8 cellular contexts compared by ENCODE assay signal in the genomic region with DNA sequence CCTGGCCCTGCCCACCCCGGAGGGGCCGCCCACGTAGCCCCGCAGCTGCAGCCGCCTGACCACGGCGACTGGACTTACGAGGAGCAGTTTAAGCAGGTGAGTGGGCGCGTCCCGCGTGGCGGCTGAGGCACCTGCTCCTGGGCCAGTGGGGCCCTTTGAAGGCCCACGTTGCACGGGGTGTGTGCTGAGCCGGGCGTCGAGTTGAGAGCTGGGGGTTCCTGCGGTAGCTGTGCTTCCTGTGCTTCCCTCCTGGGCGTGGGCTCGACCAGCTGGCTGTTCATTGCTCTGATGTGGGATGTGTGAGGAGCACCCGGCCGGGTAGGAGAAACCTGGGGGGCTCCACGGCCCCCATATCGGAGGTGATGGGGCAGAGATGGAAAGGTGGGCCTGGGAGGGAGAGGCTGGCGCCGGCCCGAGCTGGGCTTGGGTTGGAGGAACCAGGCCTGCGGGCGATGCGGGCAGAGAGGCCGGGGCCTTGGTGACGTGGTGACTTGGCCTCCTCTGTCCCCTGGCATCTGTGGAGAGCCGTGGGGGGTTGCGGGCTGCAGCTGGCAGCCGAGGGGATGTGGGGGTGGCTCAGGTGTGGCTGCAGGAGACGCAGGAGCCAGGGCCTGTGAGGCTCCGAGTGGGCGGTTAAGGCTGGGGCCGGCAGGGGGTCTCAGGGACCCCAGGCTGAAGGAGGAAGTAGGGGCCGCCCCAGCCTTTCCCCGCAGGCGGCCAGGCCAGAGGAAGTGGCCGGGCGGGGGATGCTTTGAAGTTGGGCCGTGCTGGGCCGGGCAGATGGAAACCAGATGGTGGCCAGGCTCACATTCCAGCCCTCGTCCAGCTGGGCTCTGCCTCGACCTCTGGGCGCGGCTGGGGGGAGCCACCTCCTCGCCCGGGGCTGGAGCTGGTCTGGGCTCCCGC. TPM values are rescaled to one million over a fixed set of nuclear protein-coding genes. Genes with fewer than 3 reads are reported as not detected.
DNase-seq lines count a peak whose midpoint lies in the region; ATAC-seq and TF ChIP-seq lines count a peak whose summit lies in the region.

No MANE protein-coding gene starts in this region.

- H3K36me3 ChIP-seq in H7 (replicated peaks; ENCODE audit: control insufficient read depth, insufficient read depth, low read length) (peaks cover 4% of the 10 kb centered on the region), parathyroid adenoma (ENCODE audit: control insufficient read depth, insufficient read depth, low read length) (no peaks in the 10 kb centered on the region)

- peak overlapping the region; percentile 93 for H3K27ac ChIP-seq in parathyroid adenoma

- H3K4me1 ChIP-seq in parathyroid adenoma: peaks cover 44% of the 10 kb centered on the region

- peak; percentile 51 to 62 for ATAC-seq in activated T-cell treated with anti-CD3 and anti-CD28 coated beads, Interleukin-2, amount 50 U/mL, for 4 hours
- ATAC-seq in GM18873 (IDR thresholded peaks at IDR 0.05; ENCODE audit: low FRiP score, unreplicated experiment) (no peak), HG03521 (IDR thresholded peaks at IDR 0.05; ENCODE audit: unreplicated experiment) (no peak)

- H3K27me3 ChIP-seq in H7 (ENCODE audit: control insufficient read depth, insufficient read depth, low read length) (no peaks in the 10 kb centered on the region), parathyroid adenoma (ENCODE audit: control insufficient read depth, insufficient read depth, low read length) (no peaks in the 10 kb centered on the region)

- H3K4me1 Mint-ChIP-seq in activated T-cell treated with anti-CD3 and anti-CD28 coated beads, Interleukin-2, amount 50 U/mL, for 4 hours (ENCODE audit: low read depth): peaks cover 20% of the 10 kb centered on the region

- peak overlapping the region; percentile 79 for H2AFZ ChIP-seq in parathyroid adenoma

- H3K4me3 Mint-ChIP-seq in activated T-cell treated with anti-CD3 and anti-CD28 coated beads, Interleukin-2, amount 50 U/mL, for 4 hours: peak overlapping the region; percentile 67

- no peak overlapping the region for H3K9ac ChIP-seq in parathyroid adenoma

- H3K79me2 ChIP-seq in parathyroid adenoma: peaks cover 10% of the 10 kb centered on the region

- no peak overlapping the region for H3K4me3 ChIP-seq in H7 (ENCODE audit: insufficient read depth, low read depth, low read length)
- H3K4me3 ChIP-seq in parathyroid adenoma (ENCODE audit: low read depth, low read length): no peak overlapping the region

- H3K9me3 Mint-ChIP-seq in activated T-cell treated with anti-CD3 and anti-CD28 coated beads, Interleukin-2, amount 50 U/mL, for 4 hours: no peaks in the 10 kb centered on the region

- DNase-seq in A172 (ENCODE audit: low spot score) (peak; percentile 94), H7 (peak; percentile 91), fibroblast of peridontal ligament (ENCODE audit: extremely low read depth) (peak; percentile 89), GOT3 (lab: John Stamatoyannopoulos, UW) (no peak)
- DNase-seq in activated T-cell treated with anti-CD3 and anti-CD28 coated beads, Interleukin-2, amount 50 U/mL, for 4 hours: peak; percentile 31

- H3K27me3 Mint-ChIP-seq in activated T-cell treated with anti-CD3 and anti-CD28 coated beads, Interleukin-2, amount 50 U/mL, for 4 hours (ENCODE audit: low read depth): no peaks in the 10 kb centered on the region

- no peak overlapping the region for H3K4me2 ChIP-seq in parathyroid adenoma (ENCODE audit: low read length)

- no peaks in the 10 kb centered on the region for H3K9me3 ChIP-seq in parathyroid adenoma (ENCODE audit: control insufficient read depth, low read length)

- TF ChIP-seq CTCF in parathyroid adenoma (IDR thresholded peaks at IDR 0.05): peak; percentile 11

- no peaks in the 10 kb centered on the region for H3K36me3 Mint-ChIP-seq in activated T-cell treated with anti-CD3 and anti-CD28 coated beads, Interleukin-2, amount 50 U/mL, for 4 hours (ENCODE audit: insufficient read depth)

RNA-seq across cellular contexts. Expression of a gene that starts 7.1 kb away (rescaled TPM):
- 2.4 and 4.4 TPM in 2 replicates for total RNA-seq in A172 (2014; rRNA removed; shearing (Covaris generic))
- 85.4 and 92.6 TPM in 2 replicates for total RNA-seq in H7 (2014; rRNA removed; shearing (Covaris generic))
- 10 to 100 TPM in 1 of 3 donors, 1 to 10 TPM in 2; 7.3 to 13.2 (median 10.0) TPM for total RNA-seq in activated T-cell treated with anti-CD3 and anti-CD28 coated beads, Interleukin-2, amount 50 U/mL, for 4 hours

RNA-seq across cellular contexts. Expression of a gene that starts 15.8 kb away (rescaled TPM):
- total RNA-seq in A172 (2014; rRNA removed; shearing (Covaris generic)): not detected in 2 replicates
- 0.67 and 1.4 TPM in 2 replicates for total RNA-seq in H7 (2014; rRNA removed; shearing (Covaris generic))
- 1 to 10 TPM; 2.9 to 5.1 (median 3.3) TPM for total RNA-seq in activated T-cell treated with anti-CD3 and anti-CD28 coated beads, Interleukin-2, amount 50 U/mL, for 4 hours

RNA-seq across cellular contexts. Expression of a gene that starts 19.9 kb away (rescaled TPM):
- 23.0 and 29.7 TPM in 2 replicates for total RNA-seq in A172 (2014; rRNA removed; shearing (Covaris generic))
- total RNA-seq in H7 (2014; rRNA removed; shearing (Covaris generic)): 47.5 and 49.9 TPM in 2 replicates
- 10 to 100 TPM; 92.3 to 97.7 (median 96.3) TPM for total RNA-seq in activated T-cell treated with anti-CD3 and anti-CD28 coated beads, Interleukin-2, amount 50 U/mL, for 4 hours

RNA-seq across cellular contexts. Expression of a gene that starts 39.6 kb away (rescaled TPM):
- total RNA-seq in A172 (2014; rRNA removed; shearing (Covaris generic)): not detected in 2 replicates
- total RNA-seq in H7 (2014; rRNA removed; shearing (Covaris generic)): not detected in 2 replicates
- total RNA-seq in activated T-cell treated with anti-CD3 and anti-CD28 coated beads, Interleukin-2, amount 50 U/mL, for 4 hours: not detected

RNA-seq across cellular contexts. Expression of a gene that starts 39.9 kb away (rescaled TPM):
- 15.2 and 17.2 TPM in 2 replicates for total RNA-seq in A172 (2014; rRNA removed; shearing (Covaris generic))
- total RNA-seq in H7 (2014; rRNA removed; shearing (Covaris generic)): 29.5 and 36.2 TPM in 2 replicates
- total RNA-seq in activated T-cell treated with anti-CD3 and anti-CD28 coated beads, Interleukin-2, amount 50 U/mL, for 4 hours: 10 to 100 TPM; 70.4 to 73.9 (median 73.6) TPM

Comparison
In these comparisons a context has a peak if more than half of its experiments do, and no peak if none do; other contexts are left out.
1. ATAC-seq: peak in activated T-cell treated with anti-CD3 and anti-CD28 coated beads, Interleukin-2, amount 50 U/mL, for 4 hours (2 of 2); none in GM18873 (single experiment) and HG03521 (single experiment).